ENCODE assay signal across 9 cellular contexts in the genomic region with DNA sequence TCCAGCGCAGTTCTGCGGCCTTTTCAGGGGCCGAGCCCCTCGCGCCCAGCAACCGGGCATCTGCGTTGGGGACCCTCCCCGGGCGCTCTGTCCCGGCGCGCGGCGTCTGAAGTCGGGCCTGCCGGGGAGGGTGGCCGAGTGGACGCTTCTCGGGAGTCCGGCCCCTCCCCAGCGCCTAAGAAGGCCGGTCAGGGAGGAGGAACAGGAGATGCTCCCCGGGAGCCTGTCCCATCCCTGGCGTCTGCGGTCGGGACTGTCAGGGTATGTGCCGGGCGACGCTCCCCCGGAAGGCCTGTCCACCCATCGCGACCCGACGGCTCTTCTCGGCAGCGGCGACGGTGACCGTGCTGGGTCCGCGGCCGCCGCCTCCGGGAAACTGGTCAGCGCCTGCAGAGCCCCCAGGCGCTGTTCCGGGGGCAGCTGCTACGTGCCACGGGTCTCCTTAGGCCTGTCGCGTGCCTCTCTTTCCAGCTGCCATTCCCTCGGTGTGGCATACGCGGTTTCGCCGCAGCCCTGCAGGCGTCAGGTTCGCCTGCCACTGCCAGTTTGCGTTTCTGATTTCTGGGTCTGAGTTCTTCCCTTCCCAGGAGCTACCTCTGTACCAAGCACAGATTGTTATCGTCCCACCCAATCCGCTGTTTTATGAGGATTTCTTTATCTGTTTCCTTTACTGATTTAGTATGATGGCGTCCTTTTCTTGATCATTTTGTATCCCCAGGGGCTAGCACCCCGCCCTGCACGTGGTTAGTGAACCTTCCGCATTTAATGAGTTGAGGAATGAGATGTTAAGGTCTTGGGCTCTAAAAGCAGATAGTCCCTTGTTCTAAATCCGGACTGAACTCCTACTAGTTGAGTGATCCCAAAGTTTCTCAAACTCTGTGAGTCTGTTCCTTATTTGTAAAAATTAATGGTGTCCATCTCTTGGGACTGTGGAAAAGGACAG. TPM values are rescaled to one million over a fixed set of nuclear protein-coding genes. Genes with fewer than 3 reads are reported as not detected.
DNase-seq lines count a peak whose midpoint lies in the region; ATAC-seq and TF ChIP-seq lines count a peak whose summit lies in the region.
"Had no signal": no experiment of that assay in that cellular context is flagged by ENCODE, and none has a peak within 500 bp of the region (broad histone marks: within the 10 kb centered on the region; RNA-seq: fewer than 3 reads in every experiment).

No MANE protein-coding gene starts in this region.

- H3K27me3 ChIP-seq in ascending aorta (no peaks in the 10 kb centered on the region), right atrium auricular region (no peaks in the 10 kb centered on the region)

- ATAC-seq in GM19043 (IDR thresholded peaks at IDR 0.05; ENCODE audit: low read depth, unreplicated experiment) (peak; percentile 30), HG03196 (IDR thresholded peaks at IDR 0.05; ENCODE audit: unreplicated experiment) (peak; percentile 36)

- H3K4me3 ChIP-seq in ascending aorta (peak overlapping the region; percentile 84 to 98), right atrium auricular region (peak overlapping the region; percentile 63 to 76)

- intact Hi-C loops in ascending aorta (cut with DNase I) (loop anchor here (2.0 kb wide), 1 partner anchor 22 kb away; a partner anchor contains a TSS), posterior vena cava (cut with DNase I) (no loop called here)

- H3K27ac ChIP-seq in ascending aorta (peak overlapping the region; percentile 95 to 98), right atrium auricular region (peak overlapping the region; percentile 95 to 96)

- H3K36me3 ChIP-seq in ascending aorta: peaks cover 0 to 11% of the 10 kb centered on the region in 2 donors
- peaks cover 6% of the 10 kb centered on the region for H3K36me3 ChIP-seq in right atrium auricular region

- peaks cover 5 to 19% of the 10 kb centered on the region in 2 donors for H3K4me1 ChIP-seq in ascending aorta
- H3K4me1 ChIP-seq in right atrium auricular region: peaks cover 0 to 30% of the 10 kb centered on the region in 2 donors

- no peaks in the 10 kb centered on the region for H3K9me3 ChIP-seq in ascending aorta
- H3K9me3 ChIP-seq in right atrium auricular region: no peaks in the 10 kb centered on the region

- DNase-seq in C1 segment of cervical spinal cord (lab: John Stamatoyannopoulos, UW) (peak in 12 of 14 donors; percentile 53 to 92 (median 72)), SW480 (ENCODE audit: low spot score) (peak; percentile 42), ascending aorta (ENCODE audit: low spot score in 2 of 2) (no peak), right atrium auricular region (ENCODE audit: low spot score) (no peak), posterior vena cava (ENCODE audit: low spot score) (peak; percentile 82), NCI-H2196 treated with DMSO at 0.1 percent for 48 hours (lab: John Stamatoyannopoulos, UW; ENCODE audit: unreplicated experiment) (no peak)

- TF ChIP-seq CTCF in ascending aorta (IDR thresholded peaks at IDR 0.05) (peak in 1 of 3 experiments; percentile 6), right atrium auricular region (IDR thresholded peaks at IDR 0.05) (no peak)

RNA-seq across cellular contexts. Expression of a gene that starts 0.8 kb away (rescaled TPM):
- total RNA-seq in ascending aorta (3.3 TPM), right atrium auricular region (10 to 100 TPM in 1 of 2 donors, 1 to 10 TPM in 1; 6.9 to 11.1 TPM), posterior vena cava (10 to 100 TPM; 22.4 to 23.2 TPM)

RNA-seq across cellular contexts. Expression of a gene that starts 22.7 kb away (rescaled TPM):
- total RNA-seq in ascending aorta (28.5 TPM), right atrium auricular region (10 to 100 TPM in 1 of 2 donors, 1 to 10 TPM in 1; 6.7 to 10.6 TPM), posterior vena cava (10 to 100 TPM in 1 of 2 donors, 1 to 10 TPM in 1; 9.8 to 13.8 TPM)

RNA-seq across cellular contexts. Expression of a gene that starts 37.3 kb away (rescaled TPM):
- total RNA-seq in ascending aorta (not detected), right atrium auricular region (under 1 TPM in 1 of 2 donors, not detected in 1; 0.24 TPM), posterior vena cava (1 to 10 TPM in 1 of 2 donors, under 1 TPM in 1; 0.14 to 1.1 TPM)
- total RNA-seq: T-helper 1 cell treated with Interleukin-12 subunit alpha and Interleukin-12 subunit beta and Interleukin-4 antibody, amounts not matched to agents 30 ng/mL and 1 ng/mL, for 36 hours had no signal

Comparison
In these comparisons a context has a peak if more than half of its experiments do, and no peak if none do; other contexts are left out.
1. DNase-seq: peak in C1 segment of cervical spinal cord (12 of 14), SW480 (single experiment) and posterior vena cava (single experiment); none in ascending aorta (0 of 2), right atrium auricular region (single experiment) and NCI-H2196 treated with DMSO at 0.1 percent for 48 hours (single experiment).